ENCODE assay signal across 33 cellular contexts in genomic region chr3:77967621-77968020, GRCh38.
"Had no signal": no experiment of that assay in that cellular context is flagged by ENCODE, and none has a peak within 500 bp of the region (broad histone marks: within the 10 kb centered on the region; RNA-seq: fewer than 3 reads in every experiment).

No MANE protein-coding gene starts in this region.

- H3K4me1 Mint-ChIP-seq: activated CD4-positive, alpha-beta memory T cell treated with anti-CD3 and anti-CD28 coated beads, Interleukin-2, amount 10 ng/mL, durations not matched to agents 7 days and 5 days; activated CD8-positive, alpha-beta memory T cell treated with anti-CD3 and anti-CD28 coated beads, Interleukin-2, amount 10 ng/mL, durations not matched to agents 7 days and 5 days; activated naive CD4-positive, alpha-beta T cell treated with anti-CD3 and anti-CD28 coated beads, Interleukin-2, amount 10 ng/mL, durations not matched to agents 7 days and 5 days; activated naive CD8-positive, alpha-beta T cell treated with anti-CD3 and anti-CD28 coated beads, Interleukin-2, amount 50 U/mL, for 24 hours had no signal

- H3K4me3 ChIP-seq: MG63, SJCRH30, SK-N-MC had no signal

- H3K27me3 Mint-ChIP-seq: activated CD4-positive, alpha-beta memory T cell treated with anti-CD3 and anti-CD28 coated beads, Interleukin-2, amount 10 ng/mL, durations not matched to agents 7 days and 5 days; activated CD8-positive, alpha-beta memory T cell treated with anti-CD3 and anti-CD28 coated beads, Interleukin-2, amount 10 ng/mL, durations not matched to agents 7 days and 5 days; activated naive CD4-positive, alpha-beta T cell treated with anti-CD3 and anti-CD28 coated beads, Interleukin-2, amount 10 ng/mL, durations not matched to agents 7 days and 5 days; activated naive CD8-positive, alpha-beta T cell; activated naive CD8-positive, alpha-beta T cell treated with anti-CD3 and anti-CD28 coated beads, Interleukin-2, amount 50 U/mL, for 24 hours had no signal

- H3K4me1 ChIP-seq: SJCRH30 had no signal

- H3K27me3 ChIP-seq: brain microvascular endothelial cell, MG63, SJCRH30 had no signal

- ATAC-seq: activated CD8-positive, alpha-beta memory T cell treated with anti-CD3 and anti-CD28 coated beads, Interleukin-2, amount 10 ng/mL, durations not matched to agents 7 days and 5 days; activated naive CD8-positive, alpha-beta T cell treated with anti-CD3 and anti-CD28 coated beads, Interleukin-2, amount 50 U/mL, for 24 hours; Panc1 had no signal

- H3K27ac ChIP-seq: brain microvascular endothelial cell, SJCRH30, SK-N-MC, WERI-Rb-1 had no signal

- H3K4me3 Mint-ChIP-seq: activated CD4-positive, alpha-beta memory T cell treated with anti-CD3 and anti-CD28 coated beads, Interleukin-2, amount 10 ng/mL, durations not matched to agents 7 days and 5 days; activated CD8-positive, alpha-beta memory T cell treated with anti-CD3 and anti-CD28 coated beads, Interleukin-2, amount 10 ng/mL, durations not matched to agents 7 days and 5 days; activated naive CD4-positive, alpha-beta T cell treated with anti-CD3 and anti-CD28 coated beads, Interleukin-2, amount 10 ng/mL, durations not matched to agents 7 days and 5 days; activated naive CD8-positive, alpha-beta T cell; activated naive CD8-positive, alpha-beta T cell treated with anti-CD3 and anti-CD28 coated beads, Interleukin-2, amount 50 U/mL, for 24 hours had no signal

- DNase-seq: activated CD4-positive, alpha-beta memory T cell treated with anti-CD3 and anti-CD28 coated beads, Interleukin-2, amount 10 ng/mL, durations not matched to agents 7 days and 5 days; activated CD4-positive, alpha-beta T cell treated with anti-CD3 and anti-CD28 coated beads for 1 hour; activated CD4-positive, alpha-beta T cell treated with anti-CD3 and anti-CD28 coated beads for 48 hours; activated CD4-positive, CD25-positive, alpha-beta regulatory T cell; activated CD8-positive, alpha-beta memory T cell treated with anti-CD3 and anti-CD28 coated beads for 24 hours; activated CD8-positive, alpha-beta memory T cell treated with anti-CD3 and anti-CD28 coated beads, Interleukin-2, amount 10 ng/mL, durations not matched to agents 7 days and 5 days; activated CD8-positive, alpha-beta memory T cell treated with anti-CD3 and anti-CD28 coated beads, Interleukin-2, amount 50 U/mL, for 48 hours; activated effector memory CD4-positive, alpha-beta T cell treated with Interleukin-2 at 50 U/mL for 16 hours; activated naive CD4-positive, alpha-beta T cell treated with anti-CD3 and anti-CD28 coated beads, Interleukin-2, amount 10 ng/mL, durations not matched to agents 7 days and 5 days; activated naive CD8-positive, alpha-beta T cell treated with anti-CD3 and anti-CD28 coated beads, Interleukin-2, amount 50 U/mL, for 24 hours; activated T-cell treated with anti-CD3 and anti-CD28 coated beads, Interleukin-2, amount 50 U/mL, for 48 hours; amniotic stem cell; aorta; brain microvascular endothelial cell; central memory CD4-positive, alpha-beta T cell; Kasumi-1; KBM-7; MG63; NCI-H1048; NCI-H1105 treated with DMSO at 0.1 percent for 48 hours; NCI-H1436; NCI-H1694; NCI-H2029; NCI-H2227 treated with DMSO at 0.1 percent for 48 hours; NCI-H446 treated with DMSO at 0.1 percent for 48 hours; NCI-H524; SHP77; T1000; WERI-Rb-1 had no signal

- H3K27ac Mint-ChIP-seq: activated CD4-positive, alpha-beta memory T cell treated with anti-CD3 and anti-CD28 coated beads, Interleukin-2, amount 10 ng/mL, durations not matched to agents 7 days and 5 days; activated CD8-positive, alpha-beta memory T cell treated with anti-CD3 and anti-CD28 coated beads, Interleukin-2, amount 10 ng/mL, durations not matched to agents 7 days and 5 days; activated naive CD4-positive, alpha-beta T cell treated with anti-CD3 and anti-CD28 coated beads, Interleukin-2, amount 10 ng/mL, durations not matched to agents 7 days and 5 days; activated naive CD8-positive, alpha-beta T cell; activated naive CD8-positive, alpha-beta T cell treated with anti-CD3 and anti-CD28 coated beads, Interleukin-2, amount 50 U/mL, for 24 hours had no signal

- H3K36me3 ChIP-seq: brain microvascular endothelial cell, MG63, SJCRH30, WERI-Rb-1 had no signal

- H3K36me3 Mint-ChIP-seq: activated CD8-positive, alpha-beta memory T cell treated with anti-CD3 and anti-CD28 coated beads, Interleukin-2, amount 10 ng/mL, durations not matched to agents 7 days and 5 days; activated naive CD4-positive, alpha-beta T cell treated with anti-CD3 and anti-CD28 coated beads, Interleukin-2, amount 10 ng/mL, durations not matched to agents 7 days and 5 days; activated naive CD8-positive, alpha-beta T cell had no signal
